ENCODE assay signal across 8 cellular contexts in genomic region chr14:73269729-73270651, GRCh38. TPM values are rescaled to one million over a fixed set of nuclear protein-coding genes. Genes with fewer than 3 reads are reported as not detected.
DNase-seq lines count a peak whose midpoint lies in the region; ATAC-seq and TF ChIP-seq lines count a peak whose summit lies in the region.

No MANE protein-coding gene starts in this region.

- DNase-seq in AG08395 (ENCODE audit: low spot score) (peak; percentile 58), lower lobe of right lung (peak; percentile 77), thyroid gland (peak; percentile 81 to 86), foreskin keratinocyte (no peak), NCI-H526 (lab: John Stamatoyannopoulos, UW) (no peak)
- no peak for DNase-seq in central memory CD8-positive, alpha-beta T cell (ENCODE audit: low spot score in 2 of 2)

- peaks cover 9% of the 10 kb centered on the region for H3K36me3 Mint-ChIP-seq in central memory CD8-positive, alpha-beta T cell (ENCODE audit: insufficient read depth)

- H3K27ac Mint-ChIP-seq in central memory CD8-positive, alpha-beta T cell (ENCODE audit: low read depth) = no peak overlapping the region

- WGBS in thyroid gland, 2 donors = 12 to 22% methylated on average over 10 to 44 of the region's 48 CpGs

- H3K27me3 Mint-ChIP-seq in central memory CD8-positive, alpha-beta T cell = peaks cover 5% of the 10 kb centered on the region

- H3K4me3 Mint-ChIP-seq in central memory CD8-positive, alpha-beta T cell = peak overlapping the region; percentile 36

- intact Hi-C loops in lower lobe of right lung (cut with DNase I) = no loop called here
- intact Hi-C loops in thyroid gland (cut with DNase I) = no loop called here

- ATAC-seq in GM18520 (IDR thresholded peaks at IDR 0.05; ENCODE audit: unreplicated experiment) (peak; percentile 59), HG03175 (IDR thresholded peaks at IDR 0.05; ENCODE audit: unreplicated experiment) (peak; percentile 77), lower lobe of right lung (peak; percentile 80 to 89), foreskin keratinocyte (no peak)
- peak; percentile 14 for ATAC-seq in central memory CD8-positive, alpha-beta T cell (replicated peaks; ENCODE audit: extremely low read depth, poor library complexity, severe bottlenecking)

- H3K4me3 ChIP-seq in lower lobe of right lung (peak overlapping the region; percentile 52), thyroid gland (replicated peaks in 1 of 3) (peak overlapping the region in 1 of 3 donors; percentile 23)

- TF ChIP-seq POLR2A in thyroid gland (IDR thresholded peaks at IDR 0.05) = peak in 1 of 2 donors; percentile 53

- no peaks in the 10 kb centered on the region for H3K9me3 Mint-ChIP-seq in central memory CD8-positive, alpha-beta T cell

- peaks cover 29% of the 10 kb centered on the region for H3K36me3 ChIP-seq in lower lobe of right lung
- H3K36me3 ChIP-seq in thyroid gland = peaks cover 13 to 18% of the 10 kb centered on the region in 2 donors

- H3K4me1 Mint-ChIP-seq in central memory CD8-positive, alpha-beta T cell = peaks cover 19% of the 10 kb centered on the region

- peak overlapping the region; percentile 53 for H3K27ac ChIP-seq in lower lobe of right lung
- H3K27ac ChIP-seq in thyroid gland = peak overlapping the region; percentile 57 to 75 (median 73)
- H3K27ac ChIP-seq in foreskin keratinocyte = no peak overlapping the region

- TF ChIP-seq CTCF in lower lobe of right lung (IDR thresholded peaks at IDR 0.05) = no peak
- TF ChIP-seq CTCF in thyroid gland (IDR thresholded peaks at IDR 0.05) = no peak
- no peak for TF ChIP-seq CTCF in foreskin keratinocyte (conservative IDR thresholded peaks at IDR 0.05)

- no peaks in the 10 kb centered on the region for H3K9me3 ChIP-seq in lower lobe of right lung
- H3K9me3 ChIP-seq in thyroid gland = no peaks in the 10 kb centered on the region

- H3K27me3 ChIP-seq in lower lobe of right lung (ENCODE audit: low read depth) (no peaks in the 10 kb centered on the region), thyroid gland (no peaks in the 10 kb centered on the region), foreskin keratinocyte (no peaks in the 10 kb centered on the region)

- peaks cover 14% of the 10 kb centered on the region for H3K4me1 ChIP-seq in lower lobe of right lung
- peaks cover 8 to 15% of the 10 kb centered on the region in 2 donors for H3K4me1 ChIP-seq in thyroid gland
- no peaks in the 10 kb centered on the region for H3K4me1 ChIP-seq in foreskin keratinocyte

RNA-seq across cellular contexts. Expression of gene PAPLN, which starts 32.7 kb away (rescaled TPM):
- total RNA-seq in lower lobe of right lung (10.7 TPM), thyroid gland (10 to 100 TPM; 23.2 to 82.8 (median 48.4) TPM), foreskin keratinocyte (2.0 and 3.9 TPM in 2 replicates)
- polyA plus RNA-seq in foreskin keratinocyte = 1.2 and 2.3 TPM in 2 replicates

Comparison
In these comparisons a context has a peak if more than half of its experiments do, and no peak if none do; other contexts are left out.
1. DNase-seq: peak in AG08395 (single experiment), lower lobe of right lung (single experiment) and thyroid gland (2 of 2); none in central memory CD8-positive, alpha-beta T cell (0 of 2), foreskin keratinocyte (0 of 2) and NCI-H526 (0 of 2).